Comparison of ENCODE assay signal across 8 cellular contexts in genomic region chr7:75994388-75995051, GRCh38. TPM values are rescaled to one million over a fixed set of nuclear protein-coding genes. Genes with fewer than 3 reads are reported as not detected.
A peak's percentile ranks its signal among the peaks of the same experiment; 100 is the strongest.
DNase-seq lines count a peak whose midpoint lies in the region; ATAC-seq and TF ChIP-seq lines count a peak whose summit lies in the region.

Gene TMEM120A, minus strand, starts transcription at chr7:75994595. Its CDS starts 25 bp downstream, at chr7:75994570.

- H3K4me3 ChIP-seq in IMR-90 (ENCODE audit: insufficient read depth, low read depth, low read length): peak within 1 kb of the TSS; percentile 70
- H3K4me3 ChIP-seq in OCI-LY7 (ENCODE audit: low read depth, low read length, poor library complexity, severe bottlenecking): peak within 1 kb of the TSS; percentile 94
- peak within 1 kb of the TSS; percentile 85 for H3K4me3 ChIP-seq in mononuclear cell (ENCODE audit: low read length)

- H3K4ac ChIP-seq in IMR-90 (ENCODE audit: low read depth, low read length): peak within 1 kb of the TSS; percentile 91

- peak within 1 kb of the TSS; percentile 86 for H2BK5ac ChIP-seq in IMR-90 (ENCODE audit: low read depth, low read length, poor library complexity, severe bottlenecking)

- no peaks in the 10 kb centered on the region for H3K27me3 ChIP-seq in IMR-90 (ENCODE audit: control insufficient read depth, insufficient read depth, low read length)
- no peaks in the 10 kb centered on the region for H3K27me3 ChIP-seq in mononuclear cell (ENCODE audit: insufficient read depth, low read length)

- peak within 1 kb of the TSS; percentile 98 for H2AK9ac ChIP-seq in IMR-90 (replicated peaks; ENCODE audit: low read depth, low read length, poor library complexity)

- peak; percentile 28 for TF ChIP-seq RAD21 in IMR-90 (IDR thresholded peaks at IDR 0.05; ENCODE audit: low read length)

- peak within 1 kb of the TSS; percentile 52 for H3K23ac ChIP-seq in IMR-90 (ENCODE audit: low read depth, low read length)

- H3K14ac ChIP-seq in IMR-90 (replicated peaks; ENCODE audit: low read depth, low read length): peak within 1 kb of the TSS; percentile 89

- H3K4me1 ChIP-seq in IMR-90 (ENCODE audit: control insufficient read depth, insufficient read depth, low read length) (peaks cover 15% of the 10 kb centered on the region), OCI-LY7 (ENCODE audit: insufficient read depth, low read length, poor library complexity, severe bottlenecking) (peaks cover 5% of the 10 kb centered on the region), mononuclear cell (ENCODE audit: insufficient read depth, low read length) (peaks cover 32% of the 10 kb centered on the region)

- H2BK20ac ChIP-seq in IMR-90 (ENCODE audit: low read depth, low read length): 0 out of 2 replicates have a peak within 1 kb of the TSS, but pooled peaks have one; percentile 1

- dilution Hi-C loops in IMR-90 (cut with HindIII; ENCODE audit: low sequenced_read_pairs, unreplicated experiment): no loop called here

- peak within 1 kb of the TSS; percentile 96 for H4K91ac ChIP-seq in IMR-90 (ENCODE audit: insufficient read depth, low read depth, low read length)

- H4K5ac ChIP-seq in IMR-90 (ENCODE audit: low read depth, low read length): peak within 1 kb of the TSS; percentile 92

- peak; percentile 69 for TF ChIP-seq POLR2A in IMR-90 (IDR thresholded peaks at IDR 0.05; ENCODE audit: low read depth, low read length)

- TF ChIP-seq CTCF in IMR-90 (conservative IDR thresholded peaks at IDR 0.05; ENCODE audit: low read depth, low read length) (peak; percentile 20; the same call in 1 of the 2 replicates), OCI-LY7 (conservative IDR thresholded peaks at IDR 0.05; ENCODE audit: low read length) (0 out of 2 replicates have a peak, but pooled peaks have one; percentile 24)

- CTCF ChIA-PET in IMR-90 (lab: Yijun Ruan, JAX) (interaction anchor here (0.6 kb wide), 1 partner anchor 218 kb away, joined by 6 read pairs; no protein-coding TSS in a partner anchor), OCI-LY7 (lab: Charles Lee; ENCODE audit: unreplicated experiment) (no interaction called here)

- H2AFZ ChIP-seq in IMR-90 (replicated peaks; ENCODE audit: low read length, poor library complexity) (peak within 1 kb of the TSS; percentile 100), OCI-LY7 (ENCODE audit: low read length) (peak within 1 kb of the TSS; percentile 88)

- H3K18ac ChIP-seq in IMR-90 (ENCODE audit: low read depth, low read length): no peak within 1 kb of the TSS; the same call in 1 of the 2 replicates

- intact Hi-C loops in IMR-90 (cut with micrococcal nuclease) (no loop called here), OCI-LY7 (cut with micrococcal nuclease; ENCODE audit: unreplicated experiment) (no loop called here)

- peak within 1 kb of the TSS; percentile 77 for H3K56ac ChIP-seq in IMR-90 (ENCODE audit: extremely low read depth, insufficient read depth, low read length)

- H2BK15ac ChIP-seq in IMR-90 (ENCODE audit: low read depth, low read length): peak within 1 kb of the TSS; percentile 74; the same call in 1 of the 3 replicates

- no peaks in the 10 kb centered on the region for H3K9me2 ChIP-seq in OCI-LY7 (ENCODE audit: insufficient read depth, low read length)

- H4K8ac ChIP-seq in IMR-90 (ENCODE audit: low read depth in 2 of 2, low read length in 2 of 2): peak within 1 kb of the TSS; percentile 74 to 90

- H3K9ac ChIP-seq in IMR-90 (ENCODE audit: low read depth, low read length): peak within 1 kb of the TSS; percentile 94

- H3K9me3 ChIP-seq in IMR-90 (ENCODE audit: control insufficient read depth, insufficient read depth, low read length) (no peaks in the 10 kb centered on the region), OCI-LY7 (ENCODE audit: low read length) (no peaks in the 10 kb centered on the region), mononuclear cell (ENCODE audit: low read depth, low read length) (no peaks in the 10 kb centered on the region)

- BruUV-seq in IMR-90 (replicated peaks; lab: Mats Ljungman, UMichigan) (no TSS peak), OCI-LY7 (replicated peaks; lab: Mats Ljungman, UMichigan) (no TSS peak)

- POLR2A ChIA-PET in IMR-90 (lab: Charles Lee; ENCODE audit: unreplicated experiment) (interaction anchor here (0.5 kb wide), 1 partner anchor 32 kb away, joined by 5 read pairs; no protein-coding TSS in a partner anchor), OCI-LY7 (lab: Charles Lee) (interaction anchor here (0.6 kb wide), 1 partner anchor 10 kb away, joined by 4 read pairs; no protein-coding TSS in a partner anchor)

- H3K36me3 ChIP-seq in IMR-90 (ENCODE audit: control insufficient read depth, insufficient read depth, low read length) (peaks cover 8% of the 10 kb centered on the region; the same call in 1 of the 2 replicates), OCI-LY7 (ENCODE audit: insufficient read depth, low read length) (no peaks in the 10 kb centered on the region)

- peak within 1 kb of the TSS; percentile 85 for H2AK5ac ChIP-seq in IMR-90 (ENCODE audit: low read depth, low read length)

- ATAC-seq in GM21529 (IDR thresholded peaks at IDR 0.05; ENCODE audit: unreplicated experiment) (peak; percentile 97), IMR-90 (ENCODE audit: low read depth) (peak; percentile 95)

- H3K27ac ChIP-seq in IMR-90 (ENCODE audit: insufficient read depth, low read length) (peak within 1 kb of the TSS; percentile 67), OCI-LY7 (ENCODE audit: low read depth, low read length, poor library complexity, severe bottlenecking) (no peak within 1 kb of the TSS)

- H4K20me1 ChIP-seq in IMR-90 (ENCODE audit: insufficient read depth, low read length) (no peaks in the 10 kb centered on the region), OCI-LY7 (ENCODE audit: insufficient read depth, low read length) (no peaks in the 10 kb centered on the region)

- peaks cover 6% of the 10 kb centered on the region; the same call in 1 of the 2 replicates for H3K9me1 ChIP-seq in IMR-90 (ENCODE audit: insufficient read depth, low read length)

- H3K79me1 ChIP-seq in IMR-90 (ENCODE audit: low read depth in 1 of 2, low read length in 2 of 2): peaks cover 4 to 22% of the 10 kb centered on the region in 2 experiments; a peak in 3 of 4 replicates

- H3K4me2 ChIP-seq in IMR-90 (ENCODE audit: low read depth, low read length): peak within 1 kb of the TSS; percentile 100
- H3K4me2 ChIP-seq in OCI-LY7 (ENCODE audit: low read length): peak within 1 kb of the TSS; percentile 94

- H2BK120ac ChIP-seq in IMR-90 (ENCODE audit: low read depth, low read length): peak within 1 kb of the TSS; percentile 52

- DNase-seq in DMS153 (lab: John Stamatoyannopoulos, UW): peak; percentile 64
- DNase-seq in IMR-90: peak; percentile 87
- peak; percentile 93 for DNase-seq in OCI-LY7 (ENCODE audit: low spot score)
- peak; percentile 96 for DNase-seq in activated T-cell treated with anti-CD3 and anti-CD28 coated beads for 1 hour (ENCODE audit: low read depth)
- DNase-seq in epidermal melanocyte (ENCODE audit: insufficient read length, low spot score): peak; percentile 98
- DNase-seq in stimulated activated CD8-positive, alpha-beta memory T cell treated with anti-CD3 and anti-CD28 coated beads, Interleukin-2, amount 100 ng/mL, for 48 hours (ENCODE audit: low read depth in 2 of 2): peak; percentile 94 to 97

- no peaks in the 10 kb centered on the region for H3K79me2 ChIP-seq in OCI-LY7 (ENCODE audit: insufficient read depth, low read depth, low read length)

- WGBS in IMR-90 (ENCODE audit: extremely low coverage in 2 of 2, insufficient read length in 1 of 2), 2 experiments: 0% methylated on average over 20 of the region's 51 CpGs; no CpG with 5 or more reads in 1 of the 2 experiments

- in situ Hi-C loops in IMR-90 (cut with MboI; ENCODE audit: low sequenced_read_pairs): no loop called here

TF ChIP-seq in IMR-90, 13 proteins besides CTCF, POLR2A, EP300 and RAD21:
- TF ChIP-seq MAFK (IDR thresholded peaks at IDR 0.05; ENCODE audit: low read depth, low read length): no peak
- TF ChIP-seq USF2 (IDR thresholded peaks at IDR 0.05; ENCODE audit: low read depth, low read length): peak; percentile 86
- TF ChIP-seq FOS (IDR thresholded peaks at IDR 0.05; ENCODE audit: low read depth, low read length): no peak
- TF ChIP-seq MXI1 (IDR thresholded peaks at IDR 0.05; ENCODE audit: borderline replicate concordance, low read depth, low read length): peak; percentile 77; the same call in 1 of the 2 replicates
- TF ChIP-seq MAZ (IDR thresholded peaks at IDR 0.05; ENCODE audit: borderline replicate concordance, low read depth, low read length): peak; percentile 93

RNA-seq across cellular contexts. Expression of gene TMEM120A, which starts in this region (rescaled TPM):
- total RNA-seq in IMR-90 (2012; rRNA removed): 23.1 and 32.1 TPM in 2 replicates
- 33.8 and 39.3 TPM in 2 replicates for polyA plus RNA-seq in IMR-90 (2012; rRNA removed)
- polyA plus RNA-seq in IMR-90 (2012; cell fraction: cytosol; rRNA removed): 13.7 and 39.5 TPM in 2 replicates
- 76.5 and 138 TPM in 2 replicates for polyA plus RNA-seq in IMR-90 (2012; cell fraction: nucleus; rRNA removed; ENCODE audit: low replicate concordance)
- total RNA-seq in OCI-LY7 (2014; rRNA removed; shearing (Covaris generic)): 12.4 and 18.1 TPM in 2 replicates
- 22.1 and 23.0 TPM in 2 replicates for total RNA-seq in OCI-LY7 (2022)
- total RNA-seq in mononuclear cell: 10.9 TPM
